In genomic region chr17:17928422-17929386, GRCh38 we compare ENCODE assay signal across 11 cellular contexts. TPM values are rescaled to one million over a fixed set of nuclear protein-coding genes. Genes with fewer than 3 reads are reported as not detected.
DNase-seq lines count a peak whose midpoint lies in the region; ATAC-seq, FAIRE-seq and TF ChIP-seq lines count a peak whose summit lies in the region.
"Had no signal": no experiment of that assay in that cellular context is flagged by ENCODE, and none has a peak within 500 bp of the region (broad histone marks: within the 10 kb centered on the region; RNA-seq: fewer than 3 reads in every experiment).

No MANE protein-coding gene starts in this region.

- no peak; the same call in 2 of the 3 replicates for ATAC-seq in GM23338
- peak in 2 of 4 donors; percentile 32 to 40 for ATAC-seq in psoas muscle
- no peak for ATAC-seq in GM18505 (IDR thresholded peaks at IDR 0.05; ENCODE audit: unreplicated experiment)
- ATAC-seq in GM19397 (IDR thresholded peaks at IDR 0.05; ENCODE audit: unreplicated experiment), result no peak

- no peak overlapping the region for H3K4me3 ChIP-seq in GM23338
- no peak overlapping the region for H3K4me3 ChIP-seq in kidney (ENCODE audit: low read length in 2 of 2)
- H3K4me3 ChIP-seq in psoas muscle, result no peak overlapping the region

- intact Hi-C loops in kidney (cut with DNase I) (no loop called here), psoas muscle (cut with DNase I) (loop anchor here in 1 of 2 donors (10.0 kb wide), 1 partner anchor 106 kb away; the partner anchor contains the start of genes ATPAF2 and GID4)

- H3K9me3 ChIP-seq in kidney (ENCODE audit: control insufficient read depth in 1 of 2, low read length in 2 of 2) (no peaks in the 10 kb centered on the region), psoas muscle (no peaks in the 10 kb centered on the region)

- no peaks in the 10 kb centered on the region for H3F3A ChIP-seq in GM23338 (replicated peaks; ENCODE audit: low read depth)

- H3K9me2 ChIP-seq in GM23338 (ENCODE audit: insufficient read depth), result no peaks in the 10 kb centered on the region

- H4K20me1 ChIP-seq in GM23338 (replicated peaks; ENCODE audit: insufficient read depth), result no peaks in the 10 kb centered on the region

- no peak overlapping the region for H3K4me2 ChIP-seq in GM23338

- H3K9me3 Mint-ChIP-seq in GM23338, result no peaks in the 10 kb centered on the region

- 58 to 67% (median 60%) methylated on average over 13 of the region's 13 CpGs for WGBS in psoas muscle, 3 donors

- H3K9ac ChIP-seq in kidney (ENCODE audit: low read length in 2 of 2), result peak overlapping the region in 1 of 2 donors; percentile 47

- DNase-seq in GM23338 (ENCODE audit: low spot score) (no peak), caudate nucleus (lab: John Stamatoyannopoulos, UW) (peak in 41 of 61 donors; percentile 19 to 80 (median 49)), kidney (no peak), psoas muscle (no peak), iPS-NIHi7 (ENCODE audit: extremely low spot score) (no peak)
- DNase-seq in activated CD4-positive, alpha-beta T cell treated with anti-CD3 and anti-CD28 coated beads for 48 hours, result no peak
- DNase-seq: activated T-cell treated with anti-CD3 and anti-CD28 coated beads for 4 hours, GDM1, NCI-H2029 had no signal

- no peak for TF ChIP-seq POLR2A in GM18505 (IDR thresholded peaks at IDR 0.05; ENCODE audit: borderline replicate concordance, extremely low read depth, insufficient read depth, insufficient read length)

- H3K4me1 ChIP-seq in GM23338 (ENCODE audit: insufficient read depth), result peaks cover 11% of the 10 kb centered on the region; the same call in 1 of the 2 replicates
- peaks cover 30 to 34% of the 10 kb centered on the region in 2 donors for H3K4me1 ChIP-seq in kidney (ENCODE audit: control insufficient read depth in 1 of 2, insufficient read depth in 1 of 2, low read depth in 1 of 2, low read length in 2 of 2)
- H3K4me1 ChIP-seq in psoas muscle, result peaks cover 42% of the 10 kb centered on the region

- H3K27ac Mint-ChIP-seq in GM23338, result no peak overlapping the region

- H3K36me3 ChIP-seq in GM23338 (ENCODE audit: insufficient read depth), result no peaks in the 10 kb centered on the region
- no peaks in the 10 kb centered on the region for H3K36me3 ChIP-seq in kidney (ENCODE audit: control insufficient read depth in 1 of 2, insufficient read depth in 2 of 2, low read length in 2 of 2)
- no peaks in the 10 kb centered on the region for H3K36me3 ChIP-seq in psoas muscle (ENCODE audit: insufficient read depth in 1 of 2, low read depth in 1 of 2)

- no peak overlapping the region for H3K4me3 Mint-ChIP-seq in GM23338

- no peaks in the 10 kb centered on the region for H3K36me3 Mint-ChIP-seq in GM23338 (ENCODE audit: low read depth)

- H3K79me2 ChIP-seq in GM23338 (replicated peaks; ENCODE audit: insufficient read depth), result no peaks in the 10 kb centered on the region

- H3K27me3 ChIP-seq in GM23338 (ENCODE audit: insufficient read depth) (no peaks in the 10 kb centered on the region), psoas muscle (ENCODE audit: insufficient read depth in 3 of 3, low read length in 2 of 3) (no peaks in the 10 kb centered on the region)

- no peak for FAIRE-seq in kidney (lab: Jason Lieb, UNC)

- H3K27me3 Mint-ChIP-seq in GM23338 (ENCODE audit: insufficient read depth, low read depth, poor library complexity), result no peaks in the 10 kb centered on the region

- no peak overlapping the region for H3K27ac ChIP-seq in GM23338 (ENCODE audit: low read depth)
- peak overlapping the region; percentile 80 for H3K27ac ChIP-seq in caudate nucleus (ENCODE audit: low read depth, low read length)
- peak overlapping the region; percentile 38 to 45 for H3K27ac ChIP-seq in kidney (ENCODE audit: low read depth in 2 of 2, low read length in 2 of 2)
- H3K27ac ChIP-seq in psoas muscle, result peak overlapping the region; percentile 40

- H3K4me1 Mint-ChIP-seq in GM23338, result peaks cover 9% of the 10 kb centered on the region

- peak overlapping the region; percentile 33; the same call in 1 of the 2 replicates for H2AFZ ChIP-seq in GM23338

- TF ChIP-seq CTCF in GM23338 (conservative IDR thresholded peaks at IDR 0.05; ENCODE audit: low read depth in 2 of 2) (no peak), kidney (IDR thresholded peaks at IDR 0.05; ENCODE audit: borderline replicate concordance, extremely low read depth, insufficient read depth) (no peak), psoas muscle (IDR thresholded peaks at IDR 0.05) (no peak)

TF ChIP-seq in GM23338, 12 proteins besides CTCF, POLR2A, EP300 and RAD21 (continues in another document):
- TF ChIP-seq, protein P1, sequence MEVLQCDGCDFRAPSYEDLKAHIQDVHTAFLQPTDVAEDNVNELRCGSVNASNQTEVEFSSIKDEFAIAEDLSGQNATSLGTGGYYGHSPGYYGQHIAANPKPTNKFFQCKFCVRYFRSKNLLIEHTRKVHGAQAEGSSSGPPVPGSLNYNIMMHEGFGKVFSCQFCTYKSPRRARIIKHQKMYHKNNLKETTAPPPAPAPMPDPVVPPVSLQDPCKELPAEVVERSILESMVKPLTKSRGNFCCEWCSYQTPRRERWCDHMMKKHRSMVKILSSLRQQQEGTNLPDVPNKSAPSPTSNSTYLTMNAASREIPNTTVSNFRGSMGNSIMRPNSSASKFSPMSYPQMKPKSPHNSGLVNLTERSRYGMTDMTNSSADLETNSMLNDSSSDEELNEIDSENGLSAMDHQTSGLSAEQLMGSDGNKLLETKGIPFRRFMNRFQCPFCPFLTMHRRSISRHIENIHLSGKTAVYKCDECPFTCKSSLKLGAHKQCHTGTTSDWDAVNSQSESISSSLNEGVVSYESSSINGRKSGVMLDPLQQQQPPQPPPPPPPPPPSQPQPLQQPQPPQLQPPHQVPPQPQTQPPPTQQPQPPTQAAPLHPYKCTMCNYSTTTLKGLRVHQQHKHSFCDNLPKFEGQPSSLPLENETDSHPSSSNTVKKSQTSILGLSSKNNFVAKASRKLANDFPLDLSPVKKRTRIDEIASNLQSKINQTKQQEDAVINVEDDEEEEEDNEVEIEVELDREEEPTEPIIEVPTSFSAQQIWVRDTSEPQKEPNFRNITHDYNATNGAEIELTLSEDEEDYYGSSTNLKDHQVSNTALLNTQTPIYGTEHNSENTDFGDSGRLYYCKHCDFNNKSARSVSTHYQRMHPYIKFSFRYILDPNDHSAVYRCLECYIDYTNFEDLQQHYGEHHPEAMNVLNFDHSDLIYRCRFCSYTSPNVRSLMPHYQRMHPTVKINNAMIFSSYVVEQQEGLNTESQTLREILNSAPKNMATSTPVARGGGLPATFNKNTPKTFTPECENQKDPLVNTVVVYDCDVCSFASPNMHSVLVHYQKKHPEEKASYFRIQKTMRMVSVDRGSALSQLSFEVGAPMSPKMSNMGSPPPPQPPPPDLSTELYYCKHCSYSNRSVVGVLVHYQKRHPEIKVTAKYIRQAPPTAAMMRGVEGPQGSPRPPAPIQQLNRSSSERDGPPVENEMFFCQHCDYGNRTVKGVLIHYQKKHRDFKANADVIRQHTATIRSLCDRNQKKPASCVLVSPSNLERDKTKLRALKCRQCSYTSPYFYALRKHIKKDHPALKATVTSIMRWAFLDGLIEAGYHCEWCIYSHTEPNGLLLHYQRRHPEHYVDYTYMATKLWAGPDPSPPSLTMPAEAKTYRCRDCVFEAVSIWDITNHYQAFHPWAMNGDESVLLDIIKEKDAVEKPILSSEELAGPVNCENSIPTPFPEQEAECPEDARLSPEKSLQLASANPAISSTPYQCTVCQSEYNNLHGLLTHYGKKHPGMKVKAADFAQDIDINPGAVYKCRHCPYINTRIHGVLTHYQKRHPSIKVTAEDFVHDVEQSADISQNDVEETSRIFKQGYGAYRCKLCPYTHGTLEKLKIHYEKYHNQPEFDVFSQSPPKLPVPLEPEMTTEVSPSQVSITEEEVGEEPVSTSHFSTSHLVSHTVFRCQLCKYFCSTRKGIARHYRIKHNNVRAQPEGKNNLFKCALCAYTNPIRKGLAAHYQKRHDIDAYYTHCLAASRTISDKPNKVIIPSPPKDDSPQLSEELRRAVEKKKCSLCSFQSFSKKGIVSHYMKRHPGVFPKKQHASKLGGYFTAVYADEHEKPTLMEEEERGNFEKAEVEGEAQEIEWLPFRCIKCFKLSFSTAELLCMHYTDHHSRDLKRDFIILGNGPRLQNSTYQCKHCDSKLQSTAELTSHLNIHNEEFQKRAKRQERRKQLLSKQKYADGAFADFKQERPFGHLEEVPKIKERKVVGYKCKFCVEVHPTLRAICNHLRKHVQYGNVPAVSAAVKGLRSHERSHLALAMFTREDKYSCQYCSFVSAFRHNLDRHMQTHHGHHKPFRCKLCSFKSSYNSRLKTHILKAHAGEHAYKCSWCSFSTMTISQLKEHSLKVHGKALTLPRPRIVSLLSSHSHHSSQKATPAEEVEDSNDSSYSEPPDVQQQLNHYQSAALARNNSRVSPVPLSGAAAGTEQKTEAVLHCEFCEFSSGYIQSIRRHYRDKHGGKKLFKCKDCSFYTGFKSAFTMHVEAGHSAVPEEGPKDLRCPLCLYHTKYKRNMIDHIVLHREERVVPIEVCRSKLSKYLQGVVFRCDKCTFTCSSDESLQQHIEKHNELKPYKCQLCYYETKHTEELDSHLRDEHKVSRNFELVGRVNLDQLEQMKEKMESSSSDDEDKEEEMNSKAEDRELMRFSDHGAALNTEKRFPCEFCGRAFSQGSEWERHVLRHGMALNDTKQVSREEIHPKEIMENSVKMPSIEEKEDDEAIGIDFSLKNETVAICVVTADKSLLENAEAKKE (CRISPR knock-in tag; IDR thresholded peaks at IDR 0.05), result no peak
- TF ChIP-seq, protein P2, sequence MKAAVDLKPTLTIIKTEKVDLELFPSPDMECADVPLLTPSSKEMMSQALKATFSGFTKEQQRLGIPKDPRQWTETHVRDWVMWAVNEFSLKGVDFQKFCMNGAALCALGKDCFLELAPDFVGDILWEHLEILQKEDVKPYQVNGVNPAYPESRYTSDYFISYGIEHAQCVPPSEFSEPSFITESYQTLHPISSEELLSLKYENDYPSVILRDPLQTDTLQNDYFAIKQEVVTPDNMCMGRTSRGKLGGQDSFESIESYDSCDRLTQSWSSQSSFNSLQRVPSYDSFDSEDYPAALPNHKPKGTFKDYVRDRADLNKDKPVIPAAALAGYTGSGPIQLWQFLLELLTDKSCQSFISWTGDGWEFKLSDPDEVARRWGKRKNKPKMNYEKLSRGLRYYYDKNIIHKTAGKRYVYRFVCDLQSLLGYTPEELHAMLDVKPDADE (IDR thresholded peaks at IDR 0.05), result no peak
- TF ChIP-seq STAT1 (IDR thresholded peaks at IDR 0.05; ENCODE audit: unreplicated experiment) (no peak), ZNF331 (CRISPR knock-in tag; IDR thresholded peaks at IDR 0.05; ENCODE audit: low read depth) (no peak)

RNA-seq across cellular contexts. Expression of gene TOM1L2, which starts 43.5 kb away (rescaled TPM):
- 3.0 and 3.3 TPM in 2 replicates for total RNA-seq in GM23338 (2014; rRNA removed; shearing (Covaris generic))
- polyA plus RNA-seq in GM23338 (2016; fragmentation: Nextera tagmentation; extraction: Ambion mirVana), result 1.7 and 3.3 TPM in 2 replicates
- total RNA-seq in kidney, result 59.4 TPM
- 28.2 TPM for polyA plus RNA-seq in kidney (ENCODE audit: insufficient read depth, low read depth, low replicate concordance)
- 10 to 100 TPM; 72.0 to 89.8 (median 87.2) TPM for total RNA-seq in psoas muscle
- polyA plus RNA-seq in psoas muscle, result 10 to 100 TPM; 13.3 to 48.4 (median 27.6) TPM

RNA-seq across cellular contexts. Expression of gene DRC3, which starts 44.0 kb away (rescaled TPM):
- total RNA-seq in GM23338 (2014; rRNA removed; shearing (Covaris generic)), result not detected in 2 replicates
- 0.42 and 1.1 TPM in 2 replicates for polyA plus RNA-seq in GM23338 (2016; fragmentation: Nextera tagmentation; extraction: Ambion mirVana)
- total RNA-seq in kidney, result 17.3 TPM
- polyA plus RNA-seq in kidney (ENCODE audit: insufficient read depth, low read depth, low replicate concordance), result 8.6 TPM
- 1 to 10 TPM in 1 of 4 donors, under 1 TPM in 3; 0.39 to 1.8 (median 0.73) TPM for total RNA-seq in psoas muscle
- polyA plus RNA-seq in psoas muscle, result 1 to 10 TPM in 1 of 3 donors, under 1 TPM in 2; 0.61 to 1.6 (median 0.69) TPM

Comparison
In these comparisons a context has a peak if more than half of its experiments do, and no peak if none do; other contexts are left out.
1. DNase-seq: peak in caudate nucleus (41 of 61); none in GM23338 (single experiment), kidney (single experiment), psoas muscle (0 of 2), iPS-NIHi7 (single experiment) and activated CD4-positive, alpha-beta T cell treated with anti-CD3 and anti-CD28 coated beads for 48 hours (single experiment).
2. RNA of gene TOM1L2, which starts 43.5 kb away (total RNA-seq): 72.0 to 89.8 TPM in psoas muscle and 59.4 TPM in kidney (single experiment); 3.0 to 3.3 TPM in GM23338; every median in the first group is over 10 times any median in the second.